Comparison of ENCODE assay signal across 8 cellular contexts in genomic region chr5:107670028-107670926, GRCh38. TPM values are rescaled to one million over a fixed set of nuclear protein-coding genes. Genes with fewer than 3 reads are reported as not detected.
DNase-seq lines count a peak whose midpoint lies in the region; ATAC-seq lines count a peak whose summit lies in the region.

No MANE protein-coding gene starts in this region.

- H3K27me3 Mint-ChIP-seq in T-cell = peaks cover 47 to 61% of the 10 kb centered on the region in 2 donors
- H3K27me3 Mint-ChIP-seq in natural killer cell treated with Interleukin-12 subunit alpha and Interleukin-12 subunit beta and Interleukin-15 and Interleukin-18, amount 100 ng/mL, for 72 hours = peaks cover 25 to 38% of the 10 kb centered on the region in 2 donors

- CTCF ChIA-PET in T-cell (lab: Charles Lee) = interaction anchor here in 1 of 2 donors (0.6 to 0.7 kb wide), 2 partner anchors 675 to 764 kb away, joined by 6 to 7 read pairs; no protein-coding TSS in a partner anchor

- DNase-seq in NCI-H1436 (lab: John Stamatoyannopoulos, UW) = peak; percentile 48
- no peak for DNase-seq in NCI-H1436 treated with DMSO at 0.1 percent for 48 hours (lab: John Stamatoyannopoulos, UW)
- peak in 1 of 34 experiments; percentile 11 for DNase-seq in T-cell
- DNase-seq in natural killer cell treated with Interleukin-12 subunit alpha and Interleukin-12 subunit beta and Interleukin-15 and Interleukin-18, amount 100 ng/mL, for 72 hours (ENCODE audit: low spot score) = no peak
- DNase-seq in SIG-M5 (lab: John Stamatoyannopoulos, UW) = no peak

- H3K4me3 Mint-ChIP-seq in T-cell = peak overlapping the region; percentile 60 to 88 (median 68)
- peak overlapping the region; percentile 94 for H3K4me3 Mint-ChIP-seq in natural killer cell treated with Interleukin-12 subunit alpha and Interleukin-12 subunit beta and Interleukin-15 and Interleukin-18, amount 100 ng/mL, for 72 hours

- no peak overlapping the region for H3K27ac Mint-ChIP-seq in T-cell
- no peak overlapping the region for H3K27ac Mint-ChIP-seq in natural killer cell treated with Interleukin-12 subunit alpha and Interleukin-12 subunit beta and Interleukin-15 and Interleukin-18, amount 100 ng/mL, for 72 hours

- POLR2A ChIA-PET in T-cell (lab: Charles Lee) = no interaction called here

- no peaks in the 10 kb centered on the region for H3K9me3 Mint-ChIP-seq in T-cell
- no peaks in the 10 kb centered on the region for H3K9me3 Mint-ChIP-seq in natural killer cell treated with Interleukin-12 subunit alpha and Interleukin-12 subunit beta and Interleukin-15 and Interleukin-18, amount 100 ng/mL, for 72 hours

- H3K36me3 Mint-ChIP-seq in T-cell = no peaks in the 10 kb centered on the region
- no peaks in the 10 kb centered on the region for H3K36me3 Mint-ChIP-seq in natural killer cell treated with Interleukin-12 subunit alpha and Interleukin-12 subunit beta and Interleukin-15 and Interleukin-18, amount 100 ng/mL, for 72 hours

- peak; percentile 16 for ATAC-seq in HG02981 (IDR thresholded peaks at IDR 0.05; ENCODE audit: unreplicated experiment)
- no peak for ATAC-seq in T-cell (replicated peaks in 1 of 4)
- peak; percentile 19 for ATAC-seq in esophagus mucosa
- ATAC-seq in natural killer cell treated with Interleukin-12 subunit alpha and Interleukin-12 subunit beta and Interleukin-15 and Interleukin-18, amount 100 ng/mL, for 72 hours = peak; percentile 43 to 52
- no peak for ATAC-seq in GM19395 (IDR thresholded peaks at IDR 0.05; ENCODE audit: unreplicated experiment)

- peaks cover 27 to 32% (median 31%) of the 10 kb centered on the region in 3 donors for H3K4me1 Mint-ChIP-seq in T-cell
- H3K4me1 Mint-ChIP-seq in natural killer cell treated with Interleukin-12 subunit alpha and Interleukin-12 subunit beta and Interleukin-15 and Interleukin-18, amount 100 ng/mL, for 72 hours (ENCODE audit: low read depth in 2 of 2) = peaks cover 25 to 28% of the 10 kb centered on the region in 2 donors

RNA-seq across cellular contexts. Expression of gene EFNA5, which starts 0.5 kb away (rescaled TPM):
- total RNA-seq in T-cell (1 to 10 TPM in 1 of 5 donors, under 1 TPM in 3, not detected in 1; 0.06 to 2.6 (median 0.21) TPM), esophagus mucosa (29.7 TPM)
- total RNA-seq in natural killer cell treated with Interleukin-12 subunit alpha and Interleukin-12 subunit beta and Interleukin-15 and Interleukin-18, amount 100 ng/mL, for 72 hours = 1 to 10 TPM; 1.2 to 2.2 TPM

Comparison
In these comparisons a context has a peak if more than half of its experiments do, and no peak if none do; other contexts are left out.
1. ATAC-seq: peak in HG02981 (single experiment), esophagus mucosa (single experiment) and natural killer cell treated with Interleukin-12 subunit alpha and Interleukin-12 subunit beta and Interleukin-15 and Interleukin-18, amount 100 ng/mL, for 72 hours (2 of 2); none in T-cell (0 of 4) and GM19395 (single experiment).